In genomic region chr1:102100666-102101065, GRCh38 we compare ENCODE assay signal across 25 cellular contexts.
"Had no signal": no experiment of that assay in that cellular context is flagged by ENCODE, and none has a peak within 500 bp of the region (broad histone marks: within the 10 kb centered on the region; RNA-seq: fewer than 3 reads in every experiment).

No MANE protein-coding gene starts in this region.

- H3K4me3 Mint-ChIP-seq: dendritic cell treated with granulocyte-macrophage colony-stimulating factor and Interleukin-4, amounts not matched to agents 40 ng/mL and 50 ng/mL, for 4 days; effector memory CD8-positive, alpha-beta T cell; endodermal cell; mesothelial cell of epicardium; naive thymus-derived CD8-positive, alpha-beta T cell had no signal

- DNase-seq: colonic mucosa; cortex of kidney; effector CD8-positive, alpha-beta T cell; effector memory CD8-positive, alpha-beta T cell; endodermal cell; erythroblast; esophagus squamous epithelium; foreskin fibroblast; foreskin melanocyte; gastrocnemius medialis; heart left ventricle; hypothalamus; left cardiac atrium; left lung; left ventricle myocardium superior; lower lobe of right lung; mesenchymal stem cell; mucosa of descending colon; naive B cell; naive thymus-derived CD8-positive, alpha-beta T cell had no signal

- H3K36me3 Mint-ChIP-seq: mesothelial cell of epicardium; naive B cell; naive thymus-derived CD8-positive, alpha-beta T cell had no signal

- H3K4me3 ChIP-seq: colonic mucosa, esophagus squamous epithelium, gastrocnemius medialis, heart left ventricle, hepatocyte, left lung, lower lobe of right lung, mucosa of descending colon had no signal

- H3K36me3 ChIP-seq: colonic mucosa, esophagus squamous epithelium, gastrocnemius medialis, heart left ventricle, left lung, lower lobe of right lung had no signal

- H3K27ac Mint-ChIP-seq: dendritic cell treated with granulocyte-macrophage colony-stimulating factor and Interleukin-4, amounts not matched to agents 40 ng/mL and 50 ng/mL, for 4 days; effector memory CD8-positive, alpha-beta T cell; endodermal cell; naive B cell; naive thymus-derived CD8-positive, alpha-beta T cell had no signal

- H3K27me3 ChIP-seq: colonic mucosa, esophagus squamous epithelium, gastrocnemius medialis, heart left ventricle, hepatocyte, left lung had no signal

- H3K4me2 ChIP-seq: hepatocyte had no signal

- H3K27me3 Mint-ChIP-seq: dendritic cell treated with granulocyte-macrophage colony-stimulating factor and Interleukin-4, amounts not matched to agents 40 ng/mL and 50 ng/mL, for 4 days; effector memory CD8-positive, alpha-beta T cell; naive B cell; naive thymus-derived CD8-positive, alpha-beta T cell had no signal

- H3K4me1 Mint-ChIP-seq: naive B cell; naive thymus-derived CD8-positive, alpha-beta T cell had no signal

- H3K79me2 ChIP-seq: hepatocyte had no signal

- H3K9me3 Mint-ChIP-seq: dendritic cell treated with granulocyte-macrophage colony-stimulating factor and Interleukin-4, amounts not matched to agents 40 ng/mL and 50 ng/mL, for 4 days; endodermal cell; mesothelial cell of epicardium; naive B cell had no signal

- ATAC-seq: effector memory CD8-positive, alpha-beta T cell; esophagus mucosa; gastrocnemius medialis; heart left ventricle; left cardiac atrium; left lung; left ventricle myocardium superior; lower lobe of right lung; mucosa of descending colon; naive thymus-derived CD8-positive, alpha-beta T cell had no signal

- H3K4me1 ChIP-seq: colonic mucosa, esophagus squamous epithelium, gastrocnemius medialis, heart left ventricle, left lung, lower lobe of right lung had no signal

- H3K9me3 ChIP-seq: colonic mucosa, esophagus squamous epithelium, gastrocnemius medialis, heart left ventricle, lower lobe of right lung, mucosa of descending colon had no signal

- H2AFZ ChIP-seq: hepatocyte had no signal

- H3K27ac ChIP-seq: colonic mucosa, epithelial cell of prostate, esophagus squamous epithelium, gastrocnemius medialis, heart left ventricle, hepatocyte, left lung, lower lobe of right lung had no signal
